8 cellular contexts compared by ENCODE assay signal in the genomic region with DNA sequence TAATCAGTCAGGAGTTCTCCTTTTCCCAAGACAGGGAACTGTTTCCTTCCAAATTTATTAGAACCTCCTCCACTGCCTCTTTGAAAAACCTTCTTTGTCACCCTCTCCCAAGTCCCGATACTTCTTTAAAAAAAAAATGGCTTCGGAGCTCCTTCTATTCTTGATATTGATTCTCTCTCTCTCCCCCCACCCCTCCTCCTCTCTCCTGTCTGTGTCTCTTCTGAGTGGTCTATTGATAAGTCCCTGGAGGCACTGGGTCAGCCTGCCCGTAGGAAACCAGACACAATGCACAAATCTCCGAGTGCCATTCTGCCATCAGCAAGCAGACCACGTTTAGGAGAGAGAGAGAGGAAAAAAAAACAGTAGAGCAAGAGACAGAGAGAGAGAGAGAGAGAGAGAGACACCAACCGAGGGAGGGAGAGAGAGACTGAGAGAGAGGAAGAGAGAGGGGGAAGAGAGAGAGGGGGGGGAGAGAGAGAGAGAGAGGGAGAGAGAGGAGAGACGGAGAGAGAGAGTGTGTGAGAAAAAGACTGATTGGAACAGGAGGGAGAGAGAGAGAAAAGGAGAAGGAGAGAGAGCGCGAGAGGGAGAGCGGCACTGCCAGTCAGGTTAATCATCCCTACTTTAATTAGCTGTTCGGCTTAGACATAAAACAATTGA.
DNase-seq lines count a peak whose midpoint lies in the region; ATAC-seq and TF ChIP-seq lines count a peak whose summit lies in the region.

No MANE protein-coding gene starts in this region.

- H3K27me3 ChIP-seq in iPS-20b (ENCODE audit: insufficient read depth, low read length) = peaks cover 12% of the 10 kb centered on the region

- no peaks in the 10 kb centered on the region for H3K27me3 Mint-ChIP-seq in activated B cell treated with CpG ODN at 0.5 μM for 24 hours
- H3K27me3 Mint-ChIP-seq in activated T-helper 2 cell treated with anti-CD3 and anti-CD28 coated beads, Interferon-gamma antibody, Interleukin-2, Interleukin-4, amounts not matched to agents 10 μg/mL and 5 μg/mL and 100 μg/mL, durations not matched to agents 14 hours and 24 hours and 36 hours (ENCODE audit: low read depth) = peaks cover 12% of the 10 kb centered on the region

- no peaks in the 10 kb centered on the region for H3K36me3 Mint-ChIP-seq in activated B cell treated with CpG ODN at 0.5 μM for 24 hours (ENCODE audit: low read depth)
- no peaks in the 10 kb centered on the region for H3K36me3 Mint-ChIP-seq in activated T-helper 2 cell treated with anti-CD3 and anti-CD28 coated beads, Interferon-gamma antibody, Interleukin-2, Interleukin-4, amounts not matched to agents 10 μg/mL and 5 μg/mL and 100 μg/mL, durations not matched to agents 14 hours and 24 hours and 36 hours (ENCODE audit: low read depth)

- H3K27ac Mint-ChIP-seq in activated B cell treated with CpG ODN at 0.5 μM for 24 hours = no peak overlapping the region
- no peak overlapping the region for H3K27ac Mint-ChIP-seq in activated T-helper 2 cell treated with anti-CD3 and anti-CD28 coated beads, Interferon-gamma antibody, Interleukin-2, Interleukin-4, amounts not matched to agents 10 μg/mL and 5 μg/mL and 100 μg/mL, durations not matched to agents 14 hours and 24 hours and 36 hours

- no peak for TF ChIP-seq CTCF in activated B cell treated with CpG ODN at 0.5 μM for 24 hours (IDR thresholded peaks at IDR 0.05)

- intact Hi-C loops in activated B cell treated with CpG ODN at 0.5 μM for 24 hours (cut with micrococcal nuclease) = loop anchor here (2.0 to 5.0 kb wide), 3 partner anchors 240 to 1328 kb away; a partner anchor contains a TSS
- intact Hi-C loops in activated T-helper 2 cell treated with anti-CD3 and anti-CD28 coated beads, Interferon-gamma antibody, Interleukin-2, Interleukin-4, amounts not matched to agents 10 μg/mL and 5 μg/mL and 100 μg/mL, durations not matched to agents 14 hours and 24 hours and 36 hours (cut with micrococcal nuclease) = no loop called here

- CTCF ChIA-PET in activated B cell treated with CpG ODN at 0.5 μM for 24 hours (lab: Charles Lee) = interaction anchor here (0.7 kb wide), 1 partner anchor 44 kb away, joined by 3 read pairs; no protein-coding TSS in a partner anchor

- no peaks in the 10 kb centered on the region for H3K9me3 ChIP-seq in iPS-20b (ENCODE audit: insufficient read depth, low read depth, low read length)

- ATAC-seq in HG03432 (IDR thresholded peaks at IDR 0.05; ENCODE audit: unreplicated experiment) = peak; percentile 13
- ATAC-seq in activated B cell treated with CpG ODN at 0.5 μM for 24 hours (ENCODE audit: low read depth) = peak; percentile 43
- no peak for ATAC-seq in GM18517 (IDR thresholded peaks at IDR 0.05; ENCODE audit: unreplicated experiment)

- peaks cover 18% of the 10 kb centered on the region; the same call in 1 of the 2 replicates for H3K4me1 ChIP-seq in iPS-20b (ENCODE audit: insufficient read depth, low read length)

- no peaks in the 10 kb centered on the region for H3K36me3 ChIP-seq in iPS-20b (ENCODE audit: insufficient read depth, low read depth, low read length)

- POLR2A ChIA-PET in activated B cell treated with CpG ODN at 0.5 μM for 24 hours (lab: Charles Lee) = interaction anchor here (0.6 to 7.0 kb wide), 19 partner anchors 9 to 759 kb away, joined by 3 to 47 read pairs (median 6); no protein-coding TSS in a partner anchor

- peaks cover 52% of the 10 kb centered on the region for H3K4me1 Mint-ChIP-seq in activated B cell treated with CpG ODN at 0.5 μM for 24 hours
- no peaks in the 10 kb centered on the region for H3K4me1 Mint-ChIP-seq in activated T-helper 2 cell treated with anti-CD3 and anti-CD28 coated beads, Interferon-gamma antibody, Interleukin-2, Interleukin-4, amounts not matched to agents 10 μg/mL and 5 μg/mL and 100 μg/mL, durations not matched to agents 14 hours and 24 hours and 36 hours (ENCODE audit: low read depth)

- H3K9ac ChIP-seq in iPS-20b (ENCODE audit: low read depth, low read length) = peak overlapping the region; percentile 83

- H3K4me3 Mint-ChIP-seq in activated B cell treated with CpG ODN at 0.5 μM for 24 hours = no peak overlapping the region
- no peak overlapping the region for H3K4me3 Mint-ChIP-seq in activated T-helper 2 cell treated with anti-CD3 and anti-CD28 coated beads, Interferon-gamma antibody, Interleukin-2, Interleukin-4, amounts not matched to agents 10 μg/mL and 5 μg/mL and 100 μg/mL, durations not matched to agents 14 hours and 24 hours and 36 hours (ENCODE audit: low read depth)

- DNase-seq in A172 (ENCODE audit: low spot score) = peak; percentile 55
- DNase-seq in activated B cell treated with CpG ODN at 0.5 μM for 24 hours = no peak
- DNase-seq in substantia nigra (lab: John Stamatoyannopoulos, UW) = peak in 31 of 49 donors; percentile 3 to 62 (median 27)
- DNase-seq in activated T-helper 2 cell treated with anti-CD3 and anti-CD28 coated beads, Interferon-gamma antibody, Interleukin-2, Interleukin-4, amounts not matched to agents 10 μg/mL and 5 μg/mL and 100 μg/mL, durations not matched to agents 14 hours and 24 hours and 36 hours (ENCODE audit: low spot score) = no peak
- DNase-seq in 8988T = no peak

- peak overlapping the region; percentile 29 for H3K27ac ChIP-seq in iPS-20b (ENCODE audit: low read length)
- H3K27ac ChIP-seq in substantia nigra (ENCODE audit: low read depth, low read length, poor library complexity, severe bottlenecking) = peak overlapping the region; percentile 82

- H3K9me3 Mint-ChIP-seq in activated B cell treated with CpG ODN at 0.5 μM for 24 hours = no peaks in the 10 kb centered on the region
- no peaks in the 10 kb centered on the region for H3K9me3 Mint-ChIP-seq in activated T-helper 2 cell treated with anti-CD3 and anti-CD28 coated beads, Interferon-gamma antibody, Interleukin-2, Interleukin-4, amounts not matched to agents 10 μg/mL and 5 μg/mL and 100 μg/mL, durations not matched to agents 14 hours and 24 hours and 36 hours

- H3K4me3 ChIP-seq in iPS-20b (ENCODE audit: low read length) = peak overlapping the region; percentile 90

Comparison
In these comparisons a context has a peak if more than half of its experiments do, and no peak if none do; other contexts are left out.
1. DNase-seq: peak in A172 (single experiment) and substantia nigra (31 of 49); none in activated B cell treated with CpG ODN at 0.5 μM for 24 hours (single experiment), activated T-helper 2 cell treated with anti-CD3 and anti-CD28 coated beads, Interferon-gamma antibody, Interleukin-2, Interleukin-4, amounts not matched to agents 10 μg/mL and 5 μg/mL and 100 μg/mL, durations not matched to agents 14 hours and 24 hours and 36 hours (single experiment) and 8988T (single experiment).